Comparison of ENCODE assay signal across 24 cellular contexts in genomic region chr2:178513876-178514275, GRCh38. TPM values are rescaled to one million over a fixed set of nuclear protein-coding genes. Genes with fewer than 3 reads are reported as not detected.
DNase-seq lines count a peak whose midpoint lies in the region; ATAC-seq and TF ChIP-seq lines count a peak whose summit lies in the region.
"Had no signal": no experiment of that assay in that cellular context is flagged by ENCODE, and none has a peak within 500 bp of the region (broad histone marks: within the 10 kb centered on the region; RNA-seq: fewer than 3 reads in every experiment).

No MANE protein-coding gene starts in this region.

- no peak for ATAC-seq in activated T-cell treated with anti-CD3 and anti-CD28 coated beads, Interleukin-2, amount 50 U/mL, for 4 hours
- ATAC-seq: gastrocnemius medialis, left cardiac atrium had no signal

- H3K4me1 Mint-ChIP-seq in activated T-cell treated with anti-CD3 and anti-CD28 coated beads, Interleukin-2, amount 50 U/mL, for 24 hours (ENCODE audit: low read depth), result peaks cover 31% of the 10 kb centered on the region
- H3K4me1 Mint-ChIP-seq in activated T-cell treated with anti-CD3 and anti-CD28 coated beads, Interleukin-2, amount 50 U/mL, for 4 hours (ENCODE audit: low read depth), result peaks cover 19% of the 10 kb centered on the region
- H3K4me1 Mint-ChIP-seq: mesothelial cell of epicardium had no signal

- intact Hi-C loops in PC-9 (cut with micrococcal nuclease; ENCODE audit: unreplicated experiment), result no loop called here

- H2AFZ ChIP-seq in PC-9 (no peak overlapping the region), fibroblast of lung (ENCODE audit: low read length) (no peak overlapping the region)

- TF ChIP-seq CTCF in PC-9 (conservative IDR thresholded peaks at IDR 0.05), result no peak
- no peak for TF ChIP-seq CTCF in fibroblast of lung (conservative IDR thresholded peaks at IDR 0.05 in 1 of 2, IDR thresholded peaks at IDR 0.05 in 1 of 2; ENCODE audit: low read depth in 1 of 2, low read length in 2 of 2)

- no peaks in the 10 kb centered on the region for H3K9me3 Mint-ChIP-seq in activated T-cell treated with anti-CD3 and anti-CD28 coated beads, Interleukin-2, amount 50 U/mL, for 24 hours
- H3K9me3 Mint-ChIP-seq in activated T-cell treated with anti-CD3 and anti-CD28 coated beads, Interleukin-2, amount 50 U/mL, for 4 hours, result no peaks in the 10 kb centered on the region
- H3K9me3 Mint-ChIP-seq: activated naive CD4-positive, alpha-beta T cell treated with anti-CD3 and anti-CD28 coated beads for 36 hours; CD4-positive, alpha-beta memory T cell; mesothelial cell of epicardium had no signal

- no peak overlapping the region for H3K4me3 Mint-ChIP-seq in activated T-cell treated with anti-CD3 and anti-CD28 coated beads, Interleukin-2, amount 50 U/mL, for 24 hours
- H3K4me3 Mint-ChIP-seq in activated T-cell treated with anti-CD3 and anti-CD28 coated beads, Interleukin-2, amount 50 U/mL, for 4 hours, result no peak overlapping the region
- H3K4me3 Mint-ChIP-seq: activated naive CD4-positive, alpha-beta T cell treated with anti-CD3 and anti-CD28 coated beads for 36 hours; mesothelial cell of epicardium; neural crest cell had no signal

- no peaks in the 10 kb centered on the region for H3K79me2 ChIP-seq in PC-9 (ENCODE audit: low read depth)
- no peaks in the 10 kb centered on the region for H3K79me2 ChIP-seq in fibroblast of lung (ENCODE audit: control insufficient read depth, insufficient read depth, low read length)

- H3K27me3 Mint-ChIP-seq in activated T-cell treated with anti-CD3 and anti-CD28 coated beads, Interleukin-2, amount 50 U/mL, for 24 hours, result no peaks in the 10 kb centered on the region
- no peaks in the 10 kb centered on the region for H3K27me3 Mint-ChIP-seq in activated T-cell treated with anti-CD3 and anti-CD28 coated beads, Interleukin-2, amount 50 U/mL, for 4 hours (ENCODE audit: low read depth)
- H3K27me3 Mint-ChIP-seq: CD4-positive, alpha-beta memory T cell had no signal

- H3K4me2 ChIP-seq in PC-9 (no peak overlapping the region), fibroblast of lung (ENCODE audit: extremely low read depth, insufficient read depth, low read length) (no peak overlapping the region)

- no peaks in the 10 kb centered on the region for H3K9me2 ChIP-seq in PC-9 (ENCODE audit: insufficient read depth)

- H3K36me3 ChIP-seq in PC-9 (ENCODE audit: low read depth) (peaks cover 21% of the 10 kb centered on the region), fibroblast of lung (ENCODE audit: control insufficient read depth, insufficient read depth, low read length) (peaks cover 3% of the 10 kb centered on the region)
- H3K36me3 ChIP-seq: colonic mucosa, prostate gland had no signal

- POLR2A ChIA-PET in PC-9 (lab: Charles Lee; ENCODE audit: unreplicated experiment), result no interaction called here

- H3K27ac ChIP-seq in PC-9 (peak overlapping the region; percentile 53; the same call in 1 of the 2 replicates), fibroblast of lung (ENCODE audit: insufficient read depth, low read length) (no peak overlapping the region)
- H3K27ac ChIP-seq: colonic mucosa, gastrocnemius medialis, prostate gland, RWPE1, thoracic aorta, VCaP had no signal

- no peak for DNase-seq in activated T-cell treated with anti-CD3 and anti-CD28 coated beads, Interleukin-2, amount 50 U/mL, for 24 hours
- DNase-seq in activated T-cell treated with anti-CD3 and anti-CD28 coated beads, Interleukin-2, amount 50 U/mL, for 4 hours, result no peak
- DNase-seq in PC-9 (no peak), fibroblast of lung (ENCODE audit: low read depth in 2 of 2) (peak; percentile 3 to 61), NCI-H1930 (lab: John Stamatoyannopoulos, UW) (no peak), NCI-H526 treated with DMSO at 0.1 percent for 48 hours (lab: John Stamatoyannopoulos, UW) (no peak), AG08396 (ENCODE audit: low spot score) (no peak)
- no peak for DNase-seq in activated CD4-positive, alpha-beta T cell treated with anti-CD3 and anti-CD28 coated beads, Interleukin-2, amount 50 U/mL, for 48 hours
- DNase-seq: activated CD4-positive, alpha-beta T cell treated with anti-CD3 and anti-CD28 coated beads, Interleukin-2, amount 50 U/mL, for 4 hours; activated naive CD4-positive, alpha-beta T cell treated with anti-CD3 and anti-CD28 coated beads for 36 hours; activated T-cell treated with anti-CD3 and anti-CD28 coated beads for 4 hours; colonic mucosa; DMS79; gastrocnemius medialis; left cardiac atrium; NCI-H1092 treated with DMSO at 0.1 percent for 48 hours; stimulated activated CD4-positive, alpha-beta T cell treated with anti-CD3 and anti-CD28 coated beads, Interleukin-12 subunit alpha, Interleukin-12 subunit beta, amount 100 ng/mL, for 4 hours had no signal

- H4K20me1 ChIP-seq in PC-9 (ENCODE audit: insufficient read depth) (no peaks in the 10 kb centered on the region), fibroblast of lung (ENCODE audit: control insufficient read depth, extremely low read depth, insufficient read depth, low read length) (no peaks in the 10 kb centered on the region)

- H3K4me3 ChIP-seq in PC-9 (no peak overlapping the region), fibroblast of lung (replicated peaks in 1 of 4; ENCODE audit: control extremely low read depth in 1 of 4, insufficient read depth in 1 of 4, low read depth in 3 of 4, low read length in 4 of 4) (no peak overlapping the region)
- H3K4me3 ChIP-seq: colonic mucosa, gastrocnemius medialis, prostate gland, thoracic aorta had no signal

- peaks cover 66% of the 10 kb centered on the region for H3K36me3 Mint-ChIP-seq in activated T-cell treated with anti-CD3 and anti-CD28 coated beads, Interleukin-2, amount 50 U/mL, for 24 hours (ENCODE audit: low read depth)
- H3K36me3 Mint-ChIP-seq in activated T-cell treated with anti-CD3 and anti-CD28 coated beads, Interleukin-2, amount 50 U/mL, for 4 hours (ENCODE audit: insufficient read depth), result peaks cover 28% of the 10 kb centered on the region

- H3K9me3 ChIP-seq in PC-9 (ENCODE audit: insufficient read depth, low read depth) (no peaks in the 10 kb centered on the region; the same call in 1 of the 2 replicates), fibroblast of lung (ENCODE audit: control insufficient read depth, insufficient read depth, low read depth, low read length) (no peaks in the 10 kb centered on the region)
- H3K9me3 ChIP-seq: colonic mucosa, gastrocnemius medialis, prostate gland, thoracic aorta had no signal

- no peak overlapping the region for H3K9ac ChIP-seq in fibroblast of lung (ENCODE audit: insufficient read depth, low read length)

- no TSS peak for BruUV-seq in PC-9 (replicated peaks; lab: Mats Ljungman, UMichigan)

- H3F3A ChIP-seq in PC-9 (ENCODE audit: insufficient read depth, low read depth), result peaks cover 18% of the 10 kb centered on the region

- H3K27me3 ChIP-seq in PC-9 (ENCODE audit: insufficient read depth, low read depth) (no peaks in the 10 kb centered on the region), fibroblast of lung (ENCODE audit: control insufficient read depth, insufficient read depth, low read length) (no peaks in the 10 kb centered on the region)
- H3K27me3 ChIP-seq: colonic mucosa, gastrocnemius medialis had no signal

- H3K4me1 ChIP-seq in PC-9 (replicated peaks; ENCODE audit: insufficient read depth) (peaks cover 26% of the 10 kb centered on the region), fibroblast of lung (ENCODE audit: control insufficient read depth, extremely low read depth, insufficient read depth, low read length) (no peaks in the 10 kb centered on the region)
- H3K4me1 ChIP-seq: colonic mucosa, gastrocnemius medialis, prostate gland had no signal

- CTCF ChIA-PET in PC-9 (lab: Charles Lee), result no interaction called here

- H3K27ac Mint-ChIP-seq in activated T-cell treated with anti-CD3 and anti-CD28 coated beads, Interleukin-2, amount 50 U/mL, for 24 hours, result peak overlapping the region; percentile 94
- H3K27ac Mint-ChIP-seq: activated naive CD4-positive, alpha-beta T cell treated with anti-CD3 and anti-CD28 coated beads for 36 hours; mesothelial cell of epicardium had no signal

RNA-seq across cellular contexts. Expression of gene PLEKHA3, which starts 33.6 kb away (rescaled TPM):
- total RNA-seq in activated T-cell treated with anti-CD3 and anti-CD28 coated beads, Interleukin-2, amount 50 U/mL, for 4 hours, result 10 to 100 TPM; 24.8 to 28.1 (median 26.6) TPM
- 35.7 and 50.3 TPM in 2 replicates for total RNA-seq in PC-9 (2021)
- total RNA-seq in fibroblast of lung, result 5.9 and 6.2 TPM in 2 replicates
- 26.3 and 34.6 TPM in 2 replicates for polyA plus RNA-seq in fibroblast of lung
- polyA plus RNA-seq in fibroblast of lung (2012), result 9.0 and 12.0 TPM in 2 replicates
- 2.1 and 2.4 TPM in 2 replicates for polyA minus RNA-seq in fibroblast of lung (ENCODE audit: low replicate concordance)

RNA-seq across cellular contexts. Expression of gene FKBP7, which starts 35.5 kb away (rescaled TPM):
- total RNA-seq in activated T-cell treated with anti-CD3 and anti-CD28 coated beads, Interleukin-2, amount 50 U/mL, for 4 hours, result 1 to 10 TPM; 2.0 to 2.9 (median 2.5) TPM
- total RNA-seq in PC-9 (2021) (3.8 and 6.1 TPM in 2 replicates), fibroblast of lung (47.5 and 54.3 TPM in 2 replicates)
- 46.1 and 57.7 TPM in 2 replicates for polyA plus RNA-seq in fibroblast of lung
- polyA plus RNA-seq in fibroblast of lung (2012), result 38.1 and 42.8 TPM in 2 replicates
- 2.6 and 4.1 TPM in 2 replicates for polyA minus RNA-seq in fibroblast of lung (ENCODE audit: low replicate concordance)

Comparison
In these comparisons a context has a peak if more than half of its experiments do, and no peak if none do; other contexts are left out.
1. DNase-seq: peak in fibroblast of lung (2 of 2); none in activated T-cell treated with anti-CD3 and anti-CD28 coated beads, Interleukin-2, amount 50 U/mL, for 24 hours (single experiment), activated T-cell treated with anti-CD3 and anti-CD28 coated beads, Interleukin-2, amount 50 U/mL, for 4 hours (single experiment), PC-9 (0 of 2), activated CD4-positive, alpha-beta T cell treated with anti-CD3 and anti-CD28 coated beads, Interleukin-2, amount 50 U/mL, for 48 hours (0 of 2), NCI-H1930 (0 of 2), NCI-H526 treated with DMSO at 0.1 percent for 48 hours (single experiment) and AG08396 (single experiment).